In genomic region chr15:69039516-69040225, GRCh38 we compare ENCODE assay signal across 22 cellular contexts. TPM values are rescaled to one million over a fixed set of nuclear protein-coding genes. Genes with fewer than 3 reads are reported as not detected.
"Had no signal": no experiment of that assay in that cellular context is flagged by ENCODE, and none has a peak within 500 bp of the region (broad histone marks: within the 10 kb centered on the region; RNA-seq: fewer than 3 reads in every experiment).

No MANE protein-coding gene starts in this region.

- H3K27me3 ChIP-seq: colonic mucosa, gastrocnemius medialis, right lobe of liver, testis, upper lobe of right lung had no signal

- DNase-seq: colonic mucosa; dermis blood vessel endothelial cell; effector CD4-positive, alpha-beta T cell; gastrocnemius medialis; immature natural killer cell; kidney; left colon; left ventricle myocardium superior; mesenchymal stem cell; nephron progenitor cell; psoas muscle; retina; right lobe of liver; stimulated activated CD4-positive, alpha-beta T cell treated with anti-CD3 and anti-CD28 coated beads, Interleukin-4, amount 100 ng/mL, for 24 hours; stimulated activated naive B cell treated with anti-CD40 and anti-IgM and Interleukin-4, amounts not matched to agents 10 μg/mL and 1 μg/mL and 100 μg/mL, for 72 hours; stimulated activated naive CD8-positive, alpha-beta T cell treated with anti-CD3 and anti-CD28 coated beads, Interleukin-15, amount 100 ng/mL, for 72 hours; testis; upper lobe of right lung had no signal

- H3K4me1 ChIP-seq: colonic mucosa, gastrocnemius medialis, psoas muscle, right lobe of liver, testis, tibial nerve, upper lobe of right lung had no signal

- H3K36me3 ChIP-seq: colonic mucosa, gastrocnemius medialis, right lobe of liver, tibial nerve, upper lobe of right lung had no signal

- ATAC-seq: gastrocnemius medialis; left colon; left ventricle myocardium superior; naive thymus-derived CD4-positive, alpha-beta T cell; psoas muscle; right lobe of liver; stimulated activated naive B cell treated with anti-CD40 and anti-IgM and Interleukin-4, amounts not matched to agents 10 μg/mL and 1 μg/mL and 100 μg/mL, for 72 hours; stimulated activated naive CD8-positive, alpha-beta T cell treated with anti-CD3 and anti-CD28 coated beads, Interleukin-15, amount 100 ng/mL, for 72 hours; upper lobe of right lung had no signal

- H3K9me3 ChIP-seq: colonic mucosa, gastrocnemius medialis, psoas muscle, right lobe of liver, testis, tibial nerve, upper lobe of right lung had no signal

- H3K27ac ChIP-seq: colonic mucosa, gastrocnemius medialis, psoas muscle, right lobe of liver, testis, tibial nerve, upper lobe of right lung had no signal

- H3K4me3 ChIP-seq: colonic mucosa, gastrocnemius medialis, lung, psoas muscle, right lobe of liver, testis, tibial nerve, upper lobe of right lung had no signal

RNA-seq across cellular contexts. Expression of gene NOX5, which starts 25.2 kb away (rescaled TPM):
- total RNA-seq: gastrocnemius medialis, left ventricle myocardium superior, mononuclear cell had no signal
- polyA plus RNA-seq: naive thymus-derived CD4-positive, alpha-beta T cell had no signal
